In genomic region chr5:157046041-157046440, GRCh38 we compare ENCODE assay signal across 11 cellular contexts. TPM values are rescaled to one million over a fixed set of nuclear protein-coding genes. Genes with fewer than 3 reads are reported as not detected.
DNase-seq lines count a peak whose midpoint lies in the region; ATAC-seq and TF ChIP-seq lines count a peak whose summit lies in the region.
"Had no signal": no experiment of that assay in that cellular context is flagged by ENCODE, and none has a peak within 500 bp of the region (broad histone marks: within the 10 kb centered on the region; RNA-seq: fewer than 3 reads in every experiment).

No MANE protein-coding gene starts in this region.

- no peak overlapping the region for H3K23ac ChIP-seq in mesendoderm (ENCODE audit: low read length)

- H3K36me3 Mint-ChIP-seq in CD8-positive, alpha-beta T cell = peaks cover 29% of the 10 kb centered on the region
- no peaks in the 10 kb centered on the region for H3K36me3 Mint-ChIP-seq in activated naive CD8-positive, alpha-beta T cell treated with anti-CD3 and anti-CD28 coated beads, Interleukin-2, amount 50 U/mL, for 24 hours (ENCODE audit: low read depth)
- no peaks in the 10 kb centered on the region for H3K36me3 Mint-ChIP-seq in mesothelial cell of epicardium

- H3K36me3 ChIP-seq in CD8-positive, alpha-beta T cell (ENCODE audit: insufficient read depth, low read length) = no peaks in the 10 kb centered on the region
- H3K36me3 ChIP-seq in mesendoderm (ENCODE audit: control insufficient read depth, insufficient read depth, low read length) = no peaks in the 10 kb centered on the region
- H3K36me3 ChIP-seq: sigmoid colon had no signal

- H3K79me1 ChIP-seq in mesendoderm (ENCODE audit: low read length) = no peaks in the 10 kb centered on the region

- H3K4me3 ChIP-seq in CD8-positive, alpha-beta T cell (ENCODE audit: low read depth, low read length) = no peak overlapping the region
- H3K4me3 ChIP-seq in mesendoderm (ENCODE audit: low read length) = no peak overlapping the region
- H3K4me3 ChIP-seq: sigmoid colon had no signal

- H3K27me3 Mint-ChIP-seq in CD8-positive, alpha-beta T cell (ENCODE audit: low read depth) = no peaks in the 10 kb centered on the region
- H3K27me3 Mint-ChIP-seq in activated naive CD8-positive, alpha-beta T cell treated with anti-CD3 and anti-CD28 coated beads, Interleukin-2, amount 50 U/mL, for 24 hours = no peaks in the 10 kb centered on the region
- no peaks in the 10 kb centered on the region for H3K27me3 Mint-ChIP-seq in mesothelial cell of epicardium (ENCODE audit: low read depth)

- peaks cover 36% of the 10 kb centered on the region for H3K4me1 ChIP-seq in CD8-positive, alpha-beta T cell (ENCODE audit: insufficient read depth, low read length)
- H3K4me1 ChIP-seq in mesendoderm (ENCODE audit: control insufficient read depth, low read depth, low read length) = no peaks in the 10 kb centered on the region
- H3K4me1 ChIP-seq: sigmoid colon had no signal

- H4K8ac ChIP-seq in mesendoderm (ENCODE audit: low read depth, low read length) = no peak overlapping the region

- H2AK5ac ChIP-seq in mesendoderm (ENCODE audit: low read length) = no peak overlapping the region

- peak overlapping the region; percentile 16 for H3K4me3 Mint-ChIP-seq in CD8-positive, alpha-beta T cell
- H3K4me3 Mint-ChIP-seq in activated naive CD8-positive, alpha-beta T cell treated with anti-CD3 and anti-CD28 coated beads, Interleukin-2, amount 50 U/mL, for 24 hours = no peak overlapping the region
- no peak overlapping the region for H3K4me3 Mint-ChIP-seq in mesothelial cell of epicardium

- intact Hi-C loops in CD8-positive, alpha-beta T cell (cut with DNase I, micrococcal nuclease) = no loop called here

- H2BK120ac ChIP-seq in mesendoderm (ENCODE audit: low read depth, low read length) = peak overlapping the region; percentile 49

- no peaks in the 10 kb centered on the region for H3K79me2 ChIP-seq in mesendoderm (ENCODE audit: control insufficient read depth, insufficient read depth, low read length)

- no peaks in the 10 kb centered on the region for H3K27me3 ChIP-seq in CD8-positive, alpha-beta T cell (ENCODE audit: insufficient read depth, low read length)
- no peaks in the 10 kb centered on the region for H3K27me3 ChIP-seq in mesendoderm (ENCODE audit: insufficient read depth, low read length, poor library complexity)
- H3K27me3 ChIP-seq: sigmoid colon had no signal

- no peak overlapping the region for H3K4ac ChIP-seq in mesendoderm (ENCODE audit: low read depth, low read length)

- POLR2A ChIA-PET in CD8-positive, alpha-beta T cell (lab: Charles Lee) = no interaction called here

- no peak overlapping the region for H3K18ac ChIP-seq in mesendoderm (ENCODE audit: low read length)

- H2BK15ac ChIP-seq in mesendoderm (replicated peaks; ENCODE audit: low read depth) = no peak overlapping the region

- H3K4me2 ChIP-seq in mesendoderm (ENCODE audit: low read length) = no peak overlapping the region

- H3K27ac Mint-ChIP-seq in CD8-positive, alpha-beta T cell = no peak overlapping the region
- no peak overlapping the region for H3K27ac Mint-ChIP-seq in activated naive CD8-positive, alpha-beta T cell treated with anti-CD3 and anti-CD28 coated beads, Interleukin-2, amount 50 U/mL, for 24 hours
- H3K27ac Mint-ChIP-seq in mesothelial cell of epicardium = no peak overlapping the region

- no CpG with 5 or more reads among the region's 3 CpGs for WGBS in mesendoderm (ENCODE audit: extremely low coverage, insufficient coverage, low lambda C conversion rate)

- peaks cover 67% of the 10 kb centered on the region for H3K4me1 Mint-ChIP-seq in CD8-positive, alpha-beta T cell (ENCODE audit: low read depth)
- peaks cover 47% of the 10 kb centered on the region for H3K4me1 Mint-ChIP-seq in activated naive CD8-positive, alpha-beta T cell treated with anti-CD3 and anti-CD28 coated beads, Interleukin-2, amount 50 U/mL, for 24 hours
- peaks cover 12% of the 10 kb centered on the region for H3K4me1 Mint-ChIP-seq in mesothelial cell of epicardium

- no peak overlapping the region for H4K5ac ChIP-seq in mesendoderm (ENCODE audit: low read length)

- no peaks in the 10 kb centered on the region for H3K9me3 Mint-ChIP-seq in CD8-positive, alpha-beta T cell
- no peaks in the 10 kb centered on the region for H3K9me3 Mint-ChIP-seq in activated naive CD8-positive, alpha-beta T cell treated with anti-CD3 and anti-CD28 coated beads, Interleukin-2, amount 50 U/mL, for 24 hours
- H3K9me3 Mint-ChIP-seq in mesothelial cell of epicardium = no peaks in the 10 kb centered on the region

- TF ChIP-seq CTCF in CD8-positive, alpha-beta T cell (IDR thresholded peaks at IDR 0.05) = no peak
- TF ChIP-seq CTCF in mesothelial cell of epicardium (IDR thresholded peaks at IDR 0.05; ENCODE audit: unreplicated experiment) = no peak

- CTCF ChIA-PET in CD8-positive, alpha-beta T cell (lab: Charles Lee) = no interaction called here

- no peak for ATAC-seq in CD8-positive, alpha-beta T cell
- peak; percentile 37 for ATAC-seq in GM18520 (IDR thresholded peaks at IDR 0.05; ENCODE audit: unreplicated experiment)
- peak; percentile 95 for ATAC-seq in activated naive CD8-positive, alpha-beta T cell treated with anti-CD3 and anti-CD28 coated beads, Interleukin-2, amount 50 U/mL, for 24 hours

- no peaks in the 10 kb centered on the region for H3K9me3 ChIP-seq in CD8-positive, alpha-beta T cell (ENCODE audit: low read length)
- H3K9me3 ChIP-seq: sigmoid colon had no signal

- DNase-seq in CD8-positive, alpha-beta T cell = no peak
- DNase-seq in activated naive CD8-positive, alpha-beta T cell treated with anti-CD3 and anti-CD28 coated beads, Interleukin-2, amount 50 U/mL, for 24 hours = no peak
- DNase-seq in mesendoderm = peak; percentile 70
- no peak for DNase-seq in AG20443 (ENCODE audit: low spot score)
- DNase-seq in hepatic stellate cell (ENCODE audit: low spot score) = no peak
- DNase-seq in mesothelial cell of epicardium (ENCODE audit: low spot score in 2 of 2, unreplicated experiment in 2 of 2) = no peak
- no peak for DNase-seq in activated CD4-positive, CD25-positive, alpha-beta regulatory T cell (lab: John Stamatoyannopoulos, UW)
- DNase-seq: effector CD4-positive, alpha-beta T cell; MV-4-11; sigmoid colon had no signal

- H2BK5ac ChIP-seq in mesendoderm (ENCODE audit: low read length) = no peak overlapping the region

- no peak overlapping the region for H3K27ac ChIP-seq in CD8-positive, alpha-beta T cell (ENCODE audit: low read depth, low read length)
- no peak overlapping the region for H3K27ac ChIP-seq in mesendoderm (ENCODE audit: low read depth, low read length)
- H3K27ac ChIP-seq: sigmoid colon had no signal

- no peak overlapping the region for H3K9ac ChIP-seq in mesendoderm (ENCODE audit: low read length)

- H3K56ac ChIP-seq in mesendoderm (ENCODE audit: low read length) = no peak overlapping the region

RNA-seq across cellular contexts. Expression of gene HAVCR1, which starts 12.9 kb away (rescaled TPM):
- total RNA-seq in CD8-positive, alpha-beta T cell = 1 to 10 TPM; 2.3 to 2.6 TPM
- polyA plus RNA-seq in mesendoderm (2013, experiment 1 of 2) = not detected
- polyA plus RNA-seq in mesendoderm (2013, experiment 2 of 2) = 0.11 TPM
- total RNA-seq in mesothelial cell of epicardium = 0.20 to 0.66 TPM (median 0.25 TPM) in 3 replicates
- total RNA-seq: sigmoid colon had no signal
